Comparison of ENCODE assay signal across 10 cellular contexts in genomic region chr6:27901801-27902200, GRCh38. TPM values are rescaled to one million over a fixed set of nuclear protein-coding genes. Genes with fewer than 3 reads are reported as not detected.
DNase-seq lines count a peak whose midpoint lies in the region; ATAC-seq and TF ChIP-seq lines count a peak whose summit lies in the region.
"Had no signal": no experiment of that assay in that cellular context is flagged by ENCODE, and none has a peak within 500 bp of the region (broad histone marks: within the 10 kb centered on the region; RNA-seq: fewer than 3 reads in every experiment).

No MANE protein-coding gene starts in this region.

- H3K27ac Mint-ChIP-seq in Calu3 (ENCODE audit: unreplicated experiment): peak overlapping the region; percentile 99
- peak overlapping the region; percentile 0 for H3K27ac Mint-ChIP-seq in activated CD4-positive, alpha-beta memory T cell treated with anti-CD3 and anti-CD28 coated beads for 36 hours
- H3K27ac Mint-ChIP-seq in natural killer cell: peak overlapping the region; percentile 95 to 99

- BruUV-seq in Calu3 (replicated peaks; lab: Mats Ljungman, UMichigan): no TSS peak

- H3K4me1 Mint-ChIP-seq in Calu3 (ENCODE audit: low read depth, unreplicated experiment) (peaks cover 18% of the 10 kb centered on the region), natural killer cell (peaks cover 10 to 17% of the 10 kb centered on the region in 2 donors)
- H3K4me1 Mint-ChIP-seq in activated CD4-positive, alpha-beta memory T cell treated with anti-CD3 and anti-CD28 coated beads for 36 hours (ENCODE audit: low read depth): peaks cover 9% of the 10 kb centered on the region

- H3K9me3 ChIP-seq in HUES64 (ENCODE audit: insufficient read depth, low read depth, low read length) (no peaks in the 10 kb centered on the region), testis (no peaks in the 10 kb centered on the region)
- H3K9me3 ChIP-seq: neutrophil, suprapubic skin had no signal

- intact Hi-C loops in Calu3 (cut with micrococcal nuclease; ENCODE audit: unreplicated experiment) (loop anchor here (5.0 kb wide), 1 partner anchor 310 kb away; no protein-coding TSS in a partner anchor), natural killer cell (cut with micrococcal nuclease) (loop anchor here (1.0 to 2.0 kb wide), 2 partner anchors 130 to 423 kb away; no protein-coding TSS in a partner anchor), testis (cut with DNase I; ENCODE audit: low total_unique reads) (no loop called here)
- intact Hi-C loops in activated CD4-positive, alpha-beta memory T cell treated with anti-CD3 and anti-CD28 coated beads for 36 hours (cut with micrococcal nuclease): loop anchor here (1.0 to 10.0 kb wide), 5 partner anchors 214 to 783 kb away; no protein-coding TSS in a partner anchor

- no peak for TF ChIP-seq POLR2A in testis (IDR thresholded peaks at IDR 0.05)

- no peak for DNase-seq in Calu3
- no peak for DNase-seq in activated CD4-positive, alpha-beta memory T cell treated with anti-CD3 and anti-CD28 coated beads for 36 hours
- no peak for DNase-seq in natural killer cell
- DNase-seq in NCI-H345 (lab: John Stamatoyannopoulos, UW): no peak
- no peak for DNase-seq in SK-N-DZ (ENCODE audit: low spot score)
- no peak for DNase-seq in testis
- no peak for DNase-seq in stimulated activated CD4-positive, alpha-beta T cell treated with anti-CD3 and anti-CD28 coated beads, Interleukin-4, amount 100 ng/mL, for 24 hours

- 83% methylated on average over 7 of the region's 8 CpGs for WGBS in HUES64
- 81 to 83% methylated on average over 8 of the region's 8 CpGs for WGBS in testis, 2 donors

- H3K9ac ChIP-seq in HUES64 (ENCODE audit: low read depth, low read length): no peak overlapping the region

- no peaks in the 10 kb centered on the region for H3K27me3 ChIP-seq in HUES64 (ENCODE audit: insufficient read depth, low read length)
- H3K27me3 ChIP-seq in testis: no peaks in the 10 kb centered on the region
- H3K27me3 ChIP-seq: suprapubic skin had no signal

- no peak for TF ChIP-seq CTCF in Calu3 (IDR thresholded peaks at IDR 0.05; ENCODE audit: unreplicated experiment)
- no peak for TF ChIP-seq CTCF in natural killer cell (IDR thresholded peaks at IDR 0.05)
- no peak for TF ChIP-seq CTCF in testis (IDR thresholded peaks at IDR 0.05)

- H3K4me3 ChIP-seq in HUES64 (ENCODE audit: low read length) (peak overlapping the region; percentile 95), testis (no peak overlapping the region)

- H3K27ac ChIP-seq in HUES64 (ENCODE audit: low read depth, low read length) (no peak overlapping the region), testis (peak overlapping the region in 1 of 2 donors; percentile 96)

- H3K9me3 Mint-ChIP-seq in Calu3 (ENCODE audit: low read depth, unreplicated experiment): no peaks in the 10 kb centered on the region
- H3K9me3 Mint-ChIP-seq in activated CD4-positive, alpha-beta memory T cell treated with anti-CD3 and anti-CD28 coated beads for 36 hours: no peaks in the 10 kb centered on the region
- no peaks in the 10 kb centered on the region for H3K9me3 Mint-ChIP-seq in natural killer cell

- ATAC-seq in natural killer cell: no peak

- H3K4me1 ChIP-seq in HUES64 (ENCODE audit: insufficient read depth, low read length): no peaks in the 10 kb centered on the region; the same call in none of the 2 replicates
- H3K4me1 ChIP-seq in testis: peaks cover 4% of the 10 kb centered on the region
- H3K4me1 ChIP-seq: suprapubic skin had no signal

- H3K4me3 Mint-ChIP-seq in Calu3 (ENCODE audit: low read depth, unreplicated experiment) (peak overlapping the region; percentile 87), natural killer cell (peak overlapping the region; percentile 91)
- H3K4me3 Mint-ChIP-seq in activated CD4-positive, alpha-beta memory T cell treated with anti-CD3 and anti-CD28 coated beads for 36 hours: peak overlapping the region; percentile 0

- H3K36me3 Mint-ChIP-seq in Calu3 (ENCODE audit: insufficient read depth, unreplicated experiment): peaks cover 29% of the 10 kb centered on the region
- peaks cover 9% of the 10 kb centered on the region for H3K36me3 Mint-ChIP-seq in activated CD4-positive, alpha-beta memory T cell treated with anti-CD3 and anti-CD28 coated beads for 36 hours
- no peaks in the 10 kb centered on the region for H3K36me3 Mint-ChIP-seq in natural killer cell

- CTCF ChIA-PET in Calu3 (lab: Charles Lee): interaction anchor here (0.6 to 1.0 kb wide), 6 partner anchors 50 to 763 kb away, joined by 3 to 7 read pairs (median 4); partner anchors contain the start of gene ZSCAN26
- CTCF ChIA-PET in activated CD4-positive, alpha-beta memory T cell treated with anti-CD3 and anti-CD28 coated beads for 36 hours (lab: Charles Lee): interaction anchor here (0.8 to 1.4 kb wide), 5 partner anchors 64 to 454 kb away, joined by 3 to 4 read pairs (median 3); a partner anchor contains a TSS

- H3K36me3 ChIP-seq in HUES64 (ENCODE audit: insufficient read depth, low read length) (no peaks in the 10 kb centered on the region), testis (ENCODE audit: low read depth, missing control alignments) (no peaks in the 10 kb centered on the region)
- H3K36me3 ChIP-seq: neutrophil, suprapubic skin had no signal

- POLR2A ChIA-PET in activated CD4-positive, alpha-beta memory T cell treated with anti-CD3 and anti-CD28 coated beads for 36 hours (lab: Charles Lee): interaction anchor here (1.1 to 1.2 kb wide), 2 partner anchors 8 to 29 kb away, joined by 4 to 9 read pairs; a partner anchor contains a TSS

- H3K27me3 Mint-ChIP-seq in Calu3 (ENCODE audit: unreplicated experiment) (no peaks in the 10 kb centered on the region), natural killer cell (ENCODE audit: low read depth in 2 of 2) (peaks cover 3 to 12% of the 10 kb centered on the region in 2 donors)
- H3K27me3 Mint-ChIP-seq in activated CD4-positive, alpha-beta memory T cell treated with anti-CD3 and anti-CD28 coated beads for 36 hours: peaks cover 13% of the 10 kb centered on the region

RNA-seq across cellular contexts. Expression of gene OR2B2, which starts 10.4 kb away (rescaled TPM):
- total RNA-seq in Calu3 (2022) (not detected in 2 replicates), natural killer cell (not detected), testis (not detected)
- not detected for polyA plus RNA-seq in HUES64 (2013, experiment 1 of 2)
- not detected for polyA plus RNA-seq in HUES64 (2013, experiment 2 of 2)
- not detected for total RNA-seq in activated CD4-positive, alpha-beta memory T cell treated with anti-CD3 and anti-CD28 coated beads for 36 hours
- polyA plus RNA-seq in SK-N-DZ (2014; cell fraction: cytosol; rRNA removed): not detected in 2 replicates
- polyA plus RNA-seq in SK-N-DZ (2014; cell fraction: nucleus; rRNA removed): not detected in 2 replicates
- polyA plus RNA-seq in testis (ENCODE audit: insufficient read depth, low read depth, low replicate concordance): not detected
- total RNA-seq: suprapubic skin had no signal

RNA-seq across cellular contexts. Expression of gene OR2B6, which starts 55.2 kb away (rescaled TPM):
- total RNA-seq in Calu3 (2022) (0.78 and 1.5 TPM in 2 replicates), natural killer cell (not detected), testis (1 to 10 TPM in 1 of 2 donors, not detected in 1; 1.0 TPM)
- not detected for polyA plus RNA-seq in HUES64 (2013, experiment 1 of 2)
- polyA plus RNA-seq in HUES64 (2013, experiment 2 of 2): not detected
- total RNA-seq in activated CD4-positive, alpha-beta memory T cell treated with anti-CD3 and anti-CD28 coated beads for 36 hours: not detected
- polyA plus RNA-seq in SK-N-DZ (2014; cell fraction: cytosol; rRNA removed): 1.6 TPM in 1 of 2 replicates, not detected in the other
- 0.60 and 1.4 TPM in 2 replicates for polyA plus RNA-seq in SK-N-DZ (2014; cell fraction: nucleus; rRNA removed)
- not detected for polyA plus RNA-seq in testis (ENCODE audit: insufficient read depth, low read depth, low replicate concordance)
- total RNA-seq: suprapubic skin had no signal

Comparison
In these comparisons a context has a peak if more than half of its experiments do, and no peak if none do; other contexts are left out.
1. H3K27ac Mint-ChIP-seq: peak in every context shown above with its lines; median percentile 99 in Calu3; 97 in natural killer cell; 0 in activated CD4-positive, alpha-beta memory T cell treated with anti-CD3 and anti-CD28 coated beads for 36 hours.
2. H3K4me3 Mint-ChIP-seq: peak in every context shown above with its lines; median percentile 91 in natural killer cell; 87 in Calu3; 0 in activated CD4-positive, alpha-beta memory T cell treated with anti-CD3 and anti-CD28 coated beads for 36 hours.